1 cellular context compared by ENCODE assay signal in the genomic region with DNA sequence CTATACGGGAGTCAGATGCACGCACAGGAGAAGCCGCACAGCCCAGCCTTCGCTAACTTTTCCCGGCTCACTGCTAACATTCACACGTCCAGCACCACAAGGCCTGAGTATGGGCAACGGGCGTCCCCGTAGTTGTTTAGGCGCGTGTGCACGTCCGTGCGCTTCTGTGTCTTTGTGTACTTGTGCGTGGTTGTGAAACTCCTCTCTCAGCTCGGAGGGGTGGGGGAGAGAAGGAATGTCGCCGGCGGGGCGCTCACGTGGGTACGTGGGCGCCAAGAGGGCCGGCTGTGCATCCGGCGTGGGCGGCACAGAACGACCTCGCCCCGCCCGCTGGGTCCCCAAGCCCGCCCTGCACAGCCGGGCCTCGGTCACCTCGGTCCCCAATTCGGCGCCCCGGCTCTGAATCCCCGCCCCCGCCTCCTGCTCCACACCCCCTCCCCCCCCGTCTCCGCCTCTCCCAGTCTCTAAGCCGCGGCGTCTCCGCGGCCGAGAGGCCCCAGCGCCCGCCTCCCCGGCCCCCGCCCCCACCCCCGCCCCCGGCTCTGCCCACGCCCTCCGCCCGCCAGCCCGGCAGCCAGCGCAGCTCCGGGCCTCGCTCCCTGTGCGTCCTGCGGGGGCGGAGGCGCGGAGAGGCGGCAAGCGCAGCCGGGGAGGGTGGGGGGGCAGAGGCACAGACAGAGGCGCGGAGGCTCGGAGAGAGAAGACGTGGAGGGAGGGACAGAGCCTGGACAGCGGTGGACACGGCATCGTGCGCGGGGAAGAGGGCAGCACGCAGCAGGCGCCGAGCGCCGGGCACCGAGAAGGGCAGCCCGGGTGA.
TF ChIP-seq lines count a peak whose summit lies in the region.

A gene with protein sequence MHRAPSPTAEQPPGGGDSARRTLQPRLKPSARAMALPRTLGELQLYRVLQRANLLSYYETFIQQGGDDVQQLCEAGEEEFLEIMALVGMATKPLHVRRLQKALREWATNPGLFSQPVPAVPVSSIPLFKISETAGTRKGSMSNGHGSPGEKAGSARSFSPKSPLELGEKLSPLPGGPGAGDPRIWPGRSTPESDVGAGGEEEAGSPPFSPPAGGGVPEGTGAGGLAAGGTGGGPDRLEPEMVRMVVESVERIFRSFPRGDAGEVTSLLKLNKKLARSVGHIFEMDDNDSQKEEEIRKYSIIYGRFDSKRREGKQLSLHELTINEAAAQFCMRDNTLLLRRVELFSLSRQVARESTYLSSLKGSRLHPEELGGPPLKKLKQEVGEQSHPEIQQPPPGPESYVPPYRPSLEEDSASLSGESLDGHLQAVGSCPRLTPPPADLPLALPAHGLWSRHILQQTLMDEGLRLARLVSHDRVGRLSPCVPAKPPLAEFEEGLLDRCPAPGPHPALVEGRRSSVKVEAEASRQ (plus strand): TSS at position 673 of the 817 bp plus-strand sequence. CDS start 158 bp downstream, outside the sequence.

TF ChIP-seq in K562, 482 proteins besides CTCF, POLR2A, EP300 and RAD21 (continued from another document and continues in another):
- TF ChIP-seq, protein P1, sequence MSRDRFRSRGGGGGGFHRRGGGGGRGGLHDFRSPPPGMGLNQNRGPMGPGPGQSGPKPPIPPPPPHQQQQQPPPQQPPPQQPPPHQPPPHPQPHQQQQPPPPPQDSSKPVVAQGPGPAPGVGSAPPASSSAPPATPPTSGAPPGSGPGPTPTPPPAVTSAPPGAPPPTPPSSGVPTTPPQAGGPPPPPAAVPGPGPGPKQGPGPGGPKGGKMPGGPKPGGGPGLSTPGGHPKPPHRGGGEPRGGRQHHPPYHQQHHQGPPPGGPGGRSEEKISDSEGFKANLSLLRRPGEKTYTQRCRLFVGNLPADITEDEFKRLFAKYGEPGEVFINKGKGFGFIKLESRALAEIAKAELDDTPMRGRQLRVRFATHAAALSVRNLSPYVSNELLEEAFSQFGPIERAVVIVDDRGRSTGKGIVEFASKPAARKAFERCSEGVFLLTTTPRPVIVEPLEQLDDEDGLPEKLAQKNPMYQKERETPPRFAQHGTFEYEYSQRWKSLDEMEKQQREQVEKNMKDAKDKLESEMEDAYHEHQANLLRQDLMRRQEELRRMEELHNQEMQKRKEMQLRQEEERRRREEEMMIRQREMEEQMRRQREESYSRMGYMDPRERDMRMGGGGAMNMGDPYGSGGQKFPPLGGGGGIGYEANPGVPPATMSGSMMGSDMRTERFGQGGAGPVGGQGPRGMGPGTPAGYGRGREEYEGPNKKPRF (IDR thresholded peaks at IDR 0.05; ENCODE audit: low read depth, low read length) = no peak
- TF ChIP-seq ZBED1 (IDR thresholded peaks at IDR 0.05) = peak; percentile 46; the same call in 1 of the 2 replicates
- TF ChIP-seq ZNF277 (CRISPR knock-in tag; IDR thresholded peaks at IDR 0.05; ENCODE audit: borderline replicate concordance) = no peak
- no peak; a peak in 2 of 4 replicates for TF ChIP-seq FOXA3 (CRISPR knock-in tag; conservative IDR thresholded peaks at IDR 0.05 in 1 of 2, IDR thresholded peaks at IDR 0.05 in 1 of 2)
- no peak for TF ChIP-seq ZNF41 (CRISPR knock-in tag; conservative IDR thresholded peaks at IDR 0.05)
- TF ChIP-seq GTF2F1 (IDR thresholded peaks at IDR 0.05; ENCODE audit: low read depth, low read length) = no peak
- TF ChIP-seq CREBBP (IDR thresholded peaks at IDR 0.05; ENCODE audit: low read depth, low read length) = no peak
- TF ChIP-seq ELF2 (CRISPR knock-in tag; IDR thresholded peaks at IDR 0.05) = no peak
- peak; percentile 83 for TF ChIP-seq ZNF511 (CRISPR knock-in tag; IDR thresholded peaks at IDR 0.05)
- TF ChIP-seq WHSC1 (IDR thresholded peaks at IDR 0.05; ENCODE audit: low read length) = no peak
- TF ChIP-seq SMARCB1 (IDR thresholded peaks at IDR 0.05; ENCODE audit: insufficient read length, low read depth) = no peak
- TF ChIP-seq RFX1 (IDR thresholded peaks at IDR 0.05) = no peak
- no peak for TF ChIP-seq CREB1 (IDR thresholded peaks at IDR 0.05)
- TF ChIP-seq CREB1 (CRISPR knock-in tag; IDR thresholded peaks at IDR 0.05) = no peak; the same call in 1 of the 2 replicates
- TF ChIP-seq FOXJ2 (tag; IDR thresholded peaks at IDR 0.05) = no peak
- TF ChIP-seq TAL1 (IDR thresholded peaks at IDR 0.05) = no peak
- peak; percentile 77 for TF ChIP-seq POLR2G (IDR thresholded peaks at IDR 0.05; ENCODE audit: low read depth, low read length)
- 0 out of 2 replicates have a peak, but pooled peaks have one; percentile 12 for TF ChIP-seq ZNF165 (CRISPR knock-in tag; IDR thresholded peaks at IDR 0.05; ENCODE audit: borderline replicate concordance)
- TF ChIP-seq, protein P2, sequence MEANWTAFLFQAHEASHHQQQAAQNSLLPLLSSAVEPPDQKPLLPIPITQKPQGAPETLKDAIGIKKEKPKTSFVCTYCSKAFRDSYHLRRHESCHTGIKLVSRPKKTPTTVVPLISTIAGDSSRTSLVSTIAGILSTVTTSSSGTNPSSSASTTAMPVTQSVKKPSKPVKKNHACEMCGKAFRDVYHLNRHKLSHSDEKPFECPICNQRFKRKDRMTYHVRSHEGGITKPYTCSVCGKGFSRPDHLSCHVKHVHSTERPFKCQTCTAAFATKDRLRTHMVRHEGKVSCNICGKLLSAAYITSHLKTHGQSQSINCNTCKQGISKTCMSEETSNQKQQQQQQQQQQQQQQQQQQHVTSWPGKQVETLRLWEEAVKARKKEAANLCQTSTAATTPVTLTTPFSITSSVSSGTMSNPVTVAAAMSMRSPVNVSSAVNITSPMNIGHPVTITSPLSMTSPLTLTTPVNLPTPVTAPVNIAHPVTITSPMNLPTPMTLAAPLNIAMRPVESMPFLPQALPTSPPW (CRISPR knock-in tag; IDR thresholded peaks at IDR 0.05) = peak; percentile 96
- TF ChIP-seq ZNF398 (CRISPR knock-in tag; IDR thresholded peaks at IDR 0.05) = no peak
- TF ChIP-seq SREBF2 (CRISPR knock-in tag; IDR thresholded peaks at IDR 0.05) = no peak
- TF ChIP-seq TBL1XR1 (IDR thresholded peaks at IDR 0.05; ENCODE audit: low read length in 2 of 2) = peak in 1 of 2 experiments; percentile 26; a peak in 1 of 4 replicates
- no peak for TF ChIP-seq ZNF133 (CRISPR knock-in tag; IDR thresholded peaks at IDR 0.05)
- TF ChIP-seq MGA (IDR thresholded peaks at IDR 0.05) = peak; percentile 96
- no peak for TF ChIP-seq ZNF124 (CRISPR knock-in tag; IDR thresholded peaks at IDR 0.05)
- TF ChIP-seq COPS2 (conservative IDR thresholded peaks at IDR 0.05) = no peak
- TF ChIP-seq, protein P3, sequence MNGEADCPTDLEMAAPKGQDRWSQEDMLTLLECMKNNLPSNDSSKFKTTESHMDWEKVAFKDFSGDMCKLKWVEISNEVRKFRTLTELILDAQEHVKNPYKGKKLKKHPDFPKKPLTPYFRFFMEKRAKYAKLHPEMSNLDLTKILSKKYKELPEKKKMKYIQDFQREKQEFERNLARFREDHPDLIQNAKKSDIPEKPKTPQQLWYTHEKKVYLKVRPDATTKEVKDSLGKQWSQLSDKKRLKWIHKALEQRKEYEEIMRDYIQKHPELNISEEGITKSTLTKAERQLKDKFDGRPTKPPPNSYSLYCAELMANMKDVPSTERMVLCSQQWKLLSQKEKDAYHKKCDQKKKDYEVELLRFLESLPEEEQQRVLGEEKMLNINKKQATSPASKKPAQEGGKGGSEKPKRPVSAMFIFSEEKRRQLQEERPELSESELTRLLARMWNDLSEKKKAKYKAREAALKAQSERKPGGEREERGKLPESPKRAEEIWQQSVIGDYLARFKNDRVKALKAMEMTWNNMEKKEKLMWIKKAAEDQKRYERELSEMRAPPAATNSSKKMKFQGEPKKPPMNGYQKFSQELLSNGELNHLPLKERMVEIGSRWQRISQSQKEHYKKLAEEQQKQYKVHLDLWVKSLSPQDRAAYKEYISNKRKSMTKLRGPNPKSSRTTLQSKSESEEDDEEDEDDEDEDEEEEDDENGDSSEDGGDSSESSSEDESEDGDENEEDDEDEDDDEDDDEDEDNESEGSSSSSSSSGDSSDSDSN (IDR thresholded peaks at IDR 0.05; ENCODE audit: borderline replicate concordance in 1 of 2, low read depth in 2 of 2, low read length in 2 of 2) = peak; percentile 46 to 49; a peak in 1 of 4 replicates
